8 cellular contexts compared by ENCODE assay signal in the genomic region with DNA sequence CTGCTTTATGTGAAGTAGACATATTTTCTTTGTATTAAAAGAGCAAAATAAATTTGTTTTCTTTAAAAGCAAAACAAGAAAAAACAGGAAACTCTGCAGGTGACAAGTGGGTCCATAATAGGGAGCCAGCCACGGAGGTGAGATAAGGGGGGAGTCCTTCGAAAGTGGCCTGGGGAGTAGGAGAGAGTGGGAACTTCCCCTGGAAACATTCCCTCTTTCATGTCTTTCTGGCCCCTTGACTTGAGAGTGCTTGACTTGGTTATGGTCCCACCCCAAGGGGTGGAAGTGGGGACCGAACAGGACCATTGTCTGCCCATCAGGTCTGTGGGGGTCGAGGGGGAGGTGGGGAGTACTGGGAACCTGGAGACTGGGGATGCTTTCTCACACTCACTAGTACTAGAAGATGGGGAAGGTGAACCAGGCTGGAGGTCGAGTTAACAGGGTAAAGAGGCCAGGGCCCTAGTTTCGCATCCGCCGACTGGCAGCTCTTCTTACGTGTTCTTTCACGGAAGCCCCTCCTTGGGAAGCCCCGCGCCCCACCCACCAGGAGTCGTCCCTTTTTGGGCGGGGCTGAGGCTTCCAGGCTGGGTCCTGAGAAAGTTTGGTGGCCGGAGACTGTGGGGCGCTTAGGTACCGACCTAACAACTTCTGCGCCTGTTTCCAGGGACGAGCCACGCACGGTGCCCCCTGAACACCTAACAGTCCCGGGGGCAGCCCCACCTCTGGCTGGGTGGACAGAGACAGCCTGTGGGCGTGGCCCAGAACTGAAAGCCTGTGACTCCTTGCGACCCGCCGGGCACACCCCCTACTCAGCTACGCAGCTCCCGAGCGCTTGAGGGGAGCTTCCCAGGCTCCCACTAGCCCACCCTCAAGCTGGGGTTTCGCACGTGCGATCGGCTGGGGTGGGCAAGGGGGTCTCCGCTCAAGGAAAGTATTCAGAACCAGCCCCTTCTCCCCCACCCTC. TPM values are rescaled to one million over a fixed set of nuclear protein-coding genes. Genes with fewer than 3 reads are reported as not detected.
DNase-seq lines count a peak whose midpoint lies in the region; ATAC-seq and TF ChIP-seq lines count a peak whose summit lies in the region.

No MANE protein-coding gene starts in this region.

- no peaks in the 10 kb centered on the region for H4K20me1 ChIP-seq in MM.1S (ENCODE audit: insufficient read depth, low read length)

- peak overlapping the region; percentile 88 for H3K4me3 ChIP-seq in GM08714 (ENCODE audit: low read length)
- H3K4me3 ChIP-seq in MM.1S (ENCODE audit: low read length) = peak overlapping the region; percentile 96
- peak overlapping the region; percentile 62 to 83 (median 76) for H3K4me3 ChIP-seq in esophagus squamous epithelium
- H3K4me3 ChIP-seq in parathyroid adenoma (ENCODE audit: low read depth, low read length) = peak overlapping the region; percentile 95
- H3K4me3 ChIP-seq in vagina = peak overlapping the region; percentile 66 to 98

- no peak for TF ChIP-seq CTCF in MM.1S (IDR thresholded peaks at IDR 0.05; ENCODE audit: low read length)
- no peak for TF ChIP-seq CTCF in esophagus squamous epithelium (IDR thresholded peaks at IDR 0.05)
- TF ChIP-seq CTCF in parathyroid adenoma (IDR thresholded peaks at IDR 0.05) = no peak
- TF ChIP-seq CTCF in vagina (IDR thresholded peaks at IDR 0.05) = no peak

- H3K4me1 ChIP-seq in MM.1S (ENCODE audit: low read length) = peaks cover 22% of the 10 kb centered on the region
- peaks cover 45 to 91% (median 49%) of the 10 kb centered on the region in 3 donors for H3K4me1 ChIP-seq in esophagus squamous epithelium
- peaks cover 7% of the 10 kb centered on the region for H3K4me1 ChIP-seq in parathyroid adenoma
- peaks cover 65% of the 10 kb centered on the region for H3K4me1 ChIP-seq in vagina

- peak overlapping the region; percentile 97 for H3K4me2 ChIP-seq in MM.1S (ENCODE audit: low read depth, low read length)
- H3K4me2 ChIP-seq in parathyroid adenoma (ENCODE audit: low read length) = peak overlapping the region; percentile 95

- 2 to 12% methylated on average over 12 to 14 of the region's 34 CpGs for WGBS in esophagus squamous epithelium, 2 donors

- H3K9me3 ChIP-seq in MM.1S (replicated peaks; ENCODE audit: insufficient read depth, low read length) (no peaks in the 10 kb centered on the region), esophagus squamous epithelium (no peaks in the 10 kb centered on the region), parathyroid adenoma (ENCODE audit: control insufficient read depth, low read length) (no peaks in the 10 kb centered on the region), vagina (no peaks in the 10 kb centered on the region)

- ATAC-seq in GM21723 (IDR thresholded peaks at IDR 0.05; ENCODE audit: unreplicated experiment) = peak; percentile 41

- peak; percentile 94 for DNase-seq in MM.1S
- peak; percentile 54 to 71 (median 60) for DNase-seq in activated CD8-positive, alpha-beta memory T cell treated with anti-CD3 and anti-CD28 coated beads for 48 hours (ENCODE audit: low read depth in 2 of 3, low spot score in 2 of 3)
- no peak for DNase-seq in esophagus squamous epithelium (lab: John Stamatoyannopoulos, UW)
- DNase-seq in vagina (ENCODE audit: extremely low spot score in 2 of 2) = no peak
- no peak for DNase-seq in NCI-H2081 (lab: John Stamatoyannopoulos, UW)

- H3K79me2 ChIP-seq in MM.1S (ENCODE audit: low read length) (peaks cover 17% of the 10 kb centered on the region), parathyroid adenoma (no peaks in the 10 kb centered on the region)

- H2AFZ ChIP-seq in MM.1S (ENCODE audit: low read length) = peak overlapping the region; percentile 22
- H2AFZ ChIP-seq in parathyroid adenoma = peak overlapping the region; percentile 82

- H3K27me3 ChIP-seq in MM.1S (replicated peaks; ENCODE audit: insufficient read depth, low read length) (no peaks in the 10 kb centered on the region), esophagus squamous epithelium (peaks cover 0 to 27% (median 0%) of the 10 kb centered on the region in 4 donors), parathyroid adenoma (ENCODE audit: control insufficient read depth, insufficient read depth, low read length) (no peaks in the 10 kb centered on the region), vagina (no peaks in the 10 kb centered on the region)

- H3F3A ChIP-seq in MM.1S (ENCODE audit: insufficient read depth, low read length) = peaks cover 26% of the 10 kb centered on the region

- peak in 1 of 4 donors; percentile 52 for TF ChIP-seq POLR2A in esophagus squamous epithelium (IDR thresholded peaks at IDR 0.05)
- TF ChIP-seq POLR2A in vagina (IDR thresholded peaks at IDR 0.05) = no peak

- intact Hi-C loops in esophagus squamous epithelium (cut with DNase I) = loop anchor here (5.0 to 10.0 kb wide), 2 partner anchors 144 to 182 kb away; no protein-coding TSS in a partner anchor
- intact Hi-C loops in vagina (cut with DNase I) = no loop called here

- peak overlapping the region; percentile 100 for H3K27ac ChIP-seq in MM.1S (ENCODE audit: low read length)
- H3K27ac ChIP-seq in esophagus squamous epithelium = peak overlapping the region; percentile 89 to 95 (median 91)
- H3K27ac ChIP-seq in parathyroid adenoma = peak overlapping the region; percentile 43
- H3K27ac ChIP-seq in vagina = peak overlapping the region; percentile 72

- peak overlapping the region; percentile 99 for H3K9ac ChIP-seq in MM.1S (ENCODE audit: low read length)
- H3K9ac ChIP-seq in parathyroid adenoma = peak overlapping the region; percentile 3

- H3K36me3 ChIP-seq in MM.1S (replicated peaks; ENCODE audit: insufficient read depth, low read length) (no peaks in the 10 kb centered on the region), esophagus squamous epithelium (no peaks in the 10 kb centered on the region), parathyroid adenoma (ENCODE audit: control insufficient read depth, insufficient read depth, low read length) (no peaks in the 10 kb centered on the region), vagina (no peaks in the 10 kb centered on the region)

- H3K9me2 ChIP-seq in MM.1S (replicated peaks; ENCODE audit: insufficient read depth, low read length) = no peaks in the 10 kb centered on the region

RNA-seq across cellular contexts. Expression of gene TRADD, which starts 0.8 kb away (rescaled TPM):
- total RNA-seq in esophagus squamous epithelium (10 to 100 TPM; 27.7 to 39.8 (median 35.5) TPM), vagina (22.3 TPM)

RNA-seq across cellular contexts. Expression of gene FBXL8, which starts 0.8 kb away (rescaled TPM):
- total RNA-seq in esophagus squamous epithelium = 10 to 100 TPM in 3 of 4 donors, 1 to 10 TPM in 1; 10.0 to 34.5 (median 19.9) TPM
- total RNA-seq in vagina = 31.4 TPM

RNA-seq across cellular contexts. Expression of gene HSF4, which starts 5.6 kb away (rescaled TPM):
- total RNA-seq in esophagus squamous epithelium = 10 to 100 TPM in 3 of 4 donors, 1 to 10 TPM in 1; 3.7 to 59.5 (median 19.6) TPM
- total RNA-seq in vagina = 54.3 TPM

RNA-seq across cellular contexts. Expression of gene B3GNT9, which starts 8.1 kb away (rescaled TPM):
- total RNA-seq in esophagus squamous epithelium (10 to 100 TPM in 2 of 4 donors, 1 to 10 TPM in 2; 4.1 to 13.1 (median 8.4) TPM), vagina (12.8 TPM)

RNA-seq across cellular contexts. Expression of gene NOL3, which starts 11.4 kb away (rescaled TPM):
- 10 to 100 TPM; 25.1 to 56.1 (median 36.7) TPM for total RNA-seq in esophagus squamous epithelium
- 19.2 TPM for total RNA-seq in vagina

Comparison
In these comparisons a context has a peak if more than half of its experiments do, and no peak if none do; other contexts are left out.
1. DNase-seq: peak in MM.1S (single experiment) and activated CD8-positive, alpha-beta memory T cell treated with anti-CD3 and anti-CD28 coated beads for 48 hours (3 of 3); none in esophagus squamous epithelium (single experiment), vagina (0 of 2) and NCI-H2081 (0 of 2).
2. H3K27ac ChIP-seq: peak in every context shown above with its lines; median percentile 100 in MM.1S; 91 in esophagus squamous epithelium; 72 in vagina; 43 in parathyroid adenoma.
3. Peak in every context shown above with its lines, with median percentiles within 50 percentile points of each other: H3K4me3 ChIP-seq.